ENCODE assay signal across 14 cellular contexts in genomic region chr9:99262949-99263418, GRCh38.
DNase-seq lines count a peak whose midpoint lies in the region; ATAC-seq and TF ChIP-seq lines count a peak whose summit lies in the region.
"Had no signal": no experiment of that assay in that cellular context is flagged by ENCODE, and none has a peak within 500 bp of the region (broad histone marks: within the 10 kb centered on the region; RNA-seq: fewer than 3 reads in every experiment).

No MANE protein-coding gene starts in this region.

- peak; percentile 37 for DNase-seq in GM13976 (ENCODE audit: low spot score)
- DNase-seq in T-helper 9 cell, result no peak
- no peak for DNase-seq in Ammon's horn (ENCODE audit: low spot score)
- DNase-seq: activated CD8-positive, alpha-beta T cell treated with anti-CD3 and anti-CD28 coated beads for 36 hours; activated gamma-delta T cell; NCI-H146; NCI-H524 treated with DMSO at 0.1 percent for 48 hours; right cardiac atrium; T1000 had no signal

- ATAC-seq in GM19328 (IDR thresholded peaks at IDR 0.05; ENCODE audit: unreplicated experiment) (peak; percentile 64), HG02759 (IDR thresholded peaks at IDR 0.05; ENCODE audit: unreplicated experiment) (peak; percentile 48), HG03521 (IDR thresholded peaks at IDR 0.05; ENCODE audit: unreplicated experiment) (peak; percentile 32), GM21423 (IDR thresholded peaks at IDR 0.05; ENCODE audit: unreplicated experiment) (no peak), HG03520 (IDR thresholded peaks at IDR 0.05; ENCODE audit: unreplicated experiment) (no peak)
- ATAC-seq: activated CD8-positive, alpha-beta T cell treated with anti-CD3 and anti-CD28 coated beads for 36 hours; right cardiac atrium had no signal

- in situ Hi-C loops in GM13976 (cut with MboI; ENCODE audit: low sequenced_read_pairs, unreplicated experiment), result loop anchor here (25.0 kb wide), 2 partner anchors 749 to 949 kb away; no protein-coding TSS in a partner anchor

- TF ChIP-seq CTCF in GM13976 (IDR thresholded peaks at IDR 0.05; ENCODE audit: borderline replicate concordance, control extremely low read depth, extremely low read depth, insufficient read depth, missing control alignments), result no peak

Comparison
In these comparisons a context has a peak if more than half of its experiments do, and no peak if none do; other contexts are left out.
1. ATAC-seq: peak in GM19328 (single experiment), HG02759 (single experiment) and HG03521 (single experiment); none in GM21423 (single experiment) and HG03520 (single experiment).